ENCODE assay signal across 8 cellular contexts in the genomic region with DNA sequence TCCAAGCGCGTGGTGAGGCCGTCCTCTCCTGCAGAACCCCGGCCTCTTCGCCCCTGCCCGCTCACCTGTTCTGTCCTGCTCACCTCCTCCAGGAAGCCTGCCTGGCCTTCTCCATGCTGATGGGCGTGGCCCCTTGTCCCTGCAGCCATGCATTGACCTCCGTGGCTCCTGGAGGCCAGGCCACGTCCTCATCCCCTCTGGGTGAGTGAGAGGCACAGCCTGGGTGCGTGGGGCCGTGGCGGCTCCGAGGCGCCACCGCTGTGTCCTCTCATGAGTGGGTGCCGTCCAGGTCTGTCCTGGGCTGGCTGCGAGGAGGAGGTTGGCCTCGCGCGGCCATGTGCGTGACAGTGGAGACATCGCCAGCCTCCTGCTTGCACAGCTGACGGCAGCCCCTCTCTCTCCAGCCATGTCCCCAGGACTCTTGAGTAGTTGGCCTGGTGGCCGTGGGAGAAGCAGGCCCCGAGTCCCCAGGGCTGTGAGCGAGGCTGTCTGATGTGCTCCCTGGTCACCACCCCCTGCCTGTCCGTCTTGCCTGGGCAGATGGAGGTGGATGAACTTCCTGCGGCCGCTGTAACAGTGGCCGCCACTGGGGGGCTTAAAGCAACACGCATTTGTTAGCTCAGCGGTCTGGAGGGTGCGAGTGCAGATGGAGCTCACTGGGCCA. TPM values are rescaled to one million over a fixed set of nuclear protein-coding genes. Genes with fewer than 3 reads are reported as not detected.
DNase-seq lines count a peak whose midpoint lies in the region; ATAC-seq and TF ChIP-seq lines count a peak whose summit lies in the region.

No MANE protein-coding gene starts in this region.

- H3K27ac ChIP-seq in mesenchymal stem cell (ENCODE audit: low read length, poor library complexity, severe bottlenecking): no peak overlapping the region

- no peak for ATAC-seq in GM18909 (IDR thresholded peaks at IDR 0.05; ENCODE audit: poor library complexity, unreplicated experiment)
- ATAC-seq in GM21390 (IDR thresholded peaks at IDR 0.05; ENCODE audit: unreplicated experiment): no peak

- no peak overlapping the region for H3K18ac ChIP-seq in mesenchymal stem cell (ENCODE audit: low read depth in 1 of 2, low read length in 2 of 2)

- 76% methylated on average over 33 of the region's 33 CpGs for whole genome bisulfite sequencing in mesenchymal stem cell

- H3K79me1 ChIP-seq in mesenchymal stem cell (replicated peaks; ENCODE audit: low read length, poor library complexity, severe bottlenecking): peaks cover 2% of the 10 kb centered on the region

- H3K4me1 ChIP-seq in mesenchymal stem cell (ENCODE audit: control insufficient read depth, insufficient read depth, low read depth, low read length): peaks cover 15% of the 10 kb centered on the region

- H3K14ac ChIP-seq in mesenchymal stem cell (ENCODE audit: low read length in 2 of 2): no peak overlapping the region

- TF ChIP-seq CTCF in cardiac fibroblast (IDR thresholded peaks at IDR 0.05; ENCODE audit: low read depth, low read length): peak; percentile 65

- H2BK12ac ChIP-seq in mesenchymal stem cell (ENCODE audit: low read length in 2 of 2): no peak overlapping the region

- H2BK15ac ChIP-seq in mesenchymal stem cell (ENCODE audit: low read depth, poor library complexity, severe bottlenecking): no peak overlapping the region

- no peak overlapping the region for H2AK5ac ChIP-seq in mesenchymal stem cell (ENCODE audit: low read length, severe bottlenecking)

- H4K8ac ChIP-seq in mesenchymal stem cell (ENCODE audit: low read length): no peak overlapping the region

- H3K23ac ChIP-seq in mesenchymal stem cell (ENCODE audit: low read length in 2 of 2): no peak overlapping the region

- H3K4ac ChIP-seq in mesenchymal stem cell (ENCODE audit: low read depth in 1 of 2, low read length in 2 of 2): no peak overlapping the region

- H3K9me3 ChIP-seq in mesenchymal stem cell (ENCODE audit: control insufficient read depth, low read length): no peaks in the 10 kb centered on the region

- peaks cover 0 to 52% of the 10 kb centered on the region in 2 experiments for H3K36me3 ChIP-seq in mesenchymal stem cell (ENCODE audit: control insufficient read depth in 1 of 2, insufficient read depth in 2 of 2, low read depth in 1 of 2, low read length in 2 of 2)

- H3K4me3 ChIP-seq in cardiac fibroblast (replicated peaks in 1 of 2; ENCODE audit: low read depth in 2 of 2, low read length in 2 of 2): no peak overlapping the region
- H3K4me3 ChIP-seq in mesenchymal stem cell (ENCODE audit: insufficient read depth in 1 of 2, low read depth in 1 of 2, low read length in 2 of 2): no peak overlapping the region

- no peak overlapping the region for H3K4me2 ChIP-seq in mesenchymal stem cell (ENCODE audit: low read length, poor library complexity, severe bottlenecking)

- no peak overlapping the region for H2BK120ac ChIP-seq in mesenchymal stem cell (ENCODE audit: low read depth, low read length)

- H3K27me3 ChIP-seq in mesenchymal stem cell (ENCODE audit: control insufficient read depth in 1 of 2, insufficient read depth in 1 of 2, low read length in 2 of 2): peaks cover 0 to 62% of the 10 kb centered on the region in 2 experiments

- H2AFZ ChIP-seq in mesenchymal stem cell (ENCODE audit: low read depth, low read length): no peak overlapping the region

- DNase-seq in D341Med (ENCODE audit: low spot score) (peak; percentile 68), HuH-7 (ENCODE audit: low spot score) (peak; percentile 90), cardiac fibroblast (ENCODE audit: low read depth in 2 of 2) (peak; percentile 51 to 64), mesenchymal stem cell (peak; percentile 36), occipital lobe (lab: John Stamatoyannopoulos, UW) (no peak)
- DNase-seq in activated CD4-positive, alpha-beta T cell treated with anti-CD3 and anti-CD28 coated beads, Interleukin-2, amount 50 U/mL, for 4 hours: no peak

- no peak overlapping the region for H4K91ac ChIP-seq in mesenchymal stem cell (ENCODE audit: low read length)

- H2BK5ac ChIP-seq in mesenchymal stem cell (ENCODE audit: low read depth, low read length, poor library complexity, severe bottlenecking): no peak overlapping the region

- H3K9ac ChIP-seq in mesenchymal stem cell (ENCODE audit: low read length): no peak overlapping the region

RNA-seq across cellular contexts. Expression of gene PRKCZ, which starts 58.1 kb away (rescaled TPM):
- polyA plus RNA-seq in mesenchymal stem cell (2013, experiment 1 of 2): 0.99 TPM
- polyA plus RNA-seq in mesenchymal stem cell (2013, experiment 2 of 2): 0.74 TPM
- 58.3 TPM for total RNA-seq in occipital lobe

Comparison
In these comparisons a context has a peak if more than half of its experiments do, and no peak if none do; other contexts are left out.
1. DNase-seq: peak in D341Med (single experiment), HuH-7 (single experiment), cardiac fibroblast (2 of 2) and mesenchymal stem cell (single experiment); none in occipital lobe (single experiment) and activated CD4-positive, alpha-beta T cell treated with anti-CD3 and anti-CD28 coated beads, Interleukin-2, amount 50 U/mL, for 4 hours (0 of 2).